Comparison of ENCODE assay signal across 9 cellular contexts in the genomic region with DNA sequence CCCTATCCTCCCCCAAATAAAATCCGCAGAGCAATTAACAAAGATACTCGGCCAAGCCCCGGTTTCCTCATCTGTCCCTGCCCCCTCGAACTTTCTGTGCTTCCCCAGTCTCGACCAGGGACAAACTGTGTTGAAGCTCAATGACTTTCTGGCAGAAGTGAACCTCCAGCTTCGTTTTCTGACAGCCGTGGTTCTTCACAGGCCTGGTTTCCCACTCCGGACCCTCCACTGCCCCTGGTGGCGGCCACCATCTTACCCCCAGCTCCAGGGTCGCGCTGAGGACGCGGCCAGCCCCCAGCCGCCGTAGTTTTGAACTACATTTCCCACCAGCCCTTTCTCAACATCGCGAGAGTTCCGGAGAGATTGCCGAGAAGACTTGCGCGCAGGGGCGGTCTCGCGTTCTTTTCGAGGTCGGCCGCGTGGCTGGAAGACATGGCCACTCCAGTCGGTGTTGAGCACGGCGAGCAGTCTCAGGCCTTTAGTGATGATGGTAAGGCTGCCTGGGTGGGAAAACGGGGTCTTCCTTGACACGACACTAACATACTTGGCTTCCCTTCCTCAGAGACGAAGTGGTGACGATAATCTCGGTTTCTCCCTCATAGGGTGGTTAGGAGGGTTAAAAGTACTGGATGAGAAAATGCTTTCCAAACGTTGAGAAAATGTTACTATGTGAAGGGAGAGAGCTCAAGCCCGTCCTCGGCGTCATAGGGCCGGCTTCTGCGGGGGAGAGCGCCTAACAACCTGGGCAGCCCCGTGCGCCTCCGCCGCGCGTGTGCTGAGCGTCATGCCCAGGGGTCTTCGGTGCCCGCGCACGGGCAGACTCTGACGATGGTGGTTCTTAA. TPM values are rescaled to one million over a fixed set of nuclear protein-coding genes. Genes with fewer than 3 reads are reported as not detected.
A peak's percentile ranks its signal among the peaks of the same experiment; 100 is the strongest.
DNase-seq lines count a peak whose midpoint lies in the region; ATAC-seq and TF ChIP-seq lines count a peak whose summit lies in the region.
"Had no signal": no experiment of that assay in that cellular context is flagged by ENCODE, and none has a peak within 500 bp of the region (broad histone marks: within the 10 kb centered on the region; RNA-seq: fewer than 3 reads in every experiment).

No MANE protein-coding gene starts in this region.

- H3K4me3 Mint-ChIP-seq in WTC11, result peak overlapping the region; percentile 97

- H3K4me1 ChIP-seq in spleen, result peaks cover 28 to 88% (median 54%) of the 10 kb centered on the region in 6 donors

- no peaks in the 10 kb centered on the region for H3K27me3 ChIP-seq in spleen (replicated peaks in 1 of 7)

- no peaks in the 10 kb centered on the region for H3K27me3 Mint-ChIP-seq in WTC11 (ENCODE audit: low read depth)

- peak overlapping the region; percentile 84 to 97 (median 93) for H3K27ac ChIP-seq in spleen

- no peaks in the 10 kb centered on the region for H3K9me3 Mint-ChIP-seq in WTC11

- peaks cover 46% of the 10 kb centered on the region for H3K36me3 Mint-ChIP-seq in WTC11

- TF ChIP-seq CTCF in AG09309 (IDR thresholded peaks at IDR 0.05; ENCODE audit: control insufficient read depth, insufficient read depth, low read depth, low read length, missing control alignments) (peak; percentile 71), WTC11 (IDR thresholded peaks at IDR 0.05) (peak; percentile 31; the same call in 1 of the 2 replicates), cardiac fibroblast (IDR thresholded peaks at IDR 0.05; ENCODE audit: low read depth, low read length) (peak; percentile 72), spleen (IDR thresholded peaks at IDR 0.05 in 8 of 11, conservative IDR thresholded peaks at IDR 0.05 in 3 of 11) (peak; percentile 51 to 87 (median 74))

- peaks cover 43% of the 10 kb centered on the region for H3K4me1 Mint-ChIP-seq in WTC11

- DNase-seq in AG09309 (ENCODE audit: low read depth), result peak; percentile 83
- DNase-seq in NCI-H2227 (lab: John Stamatoyannopoulos, UW; ENCODE audit: unreplicated experiment), result peak; percentile 99
- peak; percentile 97 for DNase-seq in WTC11 (ENCODE audit: low spot score)
- peak; percentile 98 for DNase-seq in cardiac fibroblast (ENCODE audit: low read depth in 2 of 2)
- peak; percentile 93 for DNase-seq in inferior parietal cortex (ENCODE audit: extremely low spot score)
- peak; percentile 97 for DNase-seq in spleen

- POLR2A ChIA-PET in WTC11 (lab: Charles Lee), result interaction anchor here (0.6 to 1.7 kb wide), 8 partner anchors 9 to 114 kb away, joined by 3 to 4 read pairs (median 3); a partner anchor contains a TSS

- peak; percentile 87 for ATAC-seq in GM18909 (IDR thresholded peaks at IDR 0.05; ENCODE audit: poor library complexity, unreplicated experiment)
- peak; percentile 84 for ATAC-seq in HG03159 (IDR thresholded peaks at IDR 0.05; ENCODE audit: unreplicated experiment)
- peak; percentile 97 for ATAC-seq in WTC11

- WGBS in spleen, 5 donors, result 0 to 1% (median 0%) methylated on average over 42 to 55 of the region's 55 CpGs

- H3K9me3 ChIP-seq in spleen, result no peaks in the 10 kb centered on the region

- TF ChIP-seq POLR2A in spleen (IDR thresholded peaks at IDR 0.05), result peak in 1 of 3 donors; percentile 44

- intact Hi-C loops in spleen (cut with DNase I; ENCODE audit: low total_unique reads), result no loop called here

- CTCF ChIA-PET in WTC11 (lab: Charles Lee), result interaction anchor here (0.5 to 3.3 kb wide), 26 partner anchors 9 to 702 kb away, joined by 3 to 27 read pairs (median 4); a partner anchor contains a TSS

- H3K4me3 ChIP-seq in AG09309 (ENCODE audit: control insufficient read depth, low read depth, low read length) (peak overlapping the region; percentile 85), cardiac fibroblast (replicated peaks in 1 of 2; ENCODE audit: low read depth in 2 of 2, low read length in 2 of 2) (peak overlapping the region; percentile 91 to 93), spleen (peak overlapping the region; percentile 56 to 94 (median 72))

- peaks cover 0 to 34% (median 5%) of the 10 kb centered on the region in 6 donors for H3K36me3 ChIP-seq in spleen

- H3K27ac Mint-ChIP-seq in WTC11, result peak overlapping the region; percentile 97

TF ChIP-seq in WTC11, 78 proteins besides CTCF, POLR2A, EP300 and RAD21 (continues in another document):
- peak; percentile 86; the same call in 1 of the 2 replicates for TF ChIP-seq ETV6 (CRISPR knock-in tag; IDR thresholded peaks at IDR 0.05)
- 0 out of 2 replicates have a peak, but pooled peaks have one; percentile 59 for TF ChIP-seq ZNF232 (CRISPR knock-in tag; IDR thresholded peaks at IDR 0.05)
- TF ChIP-seq ZNF671 (CRISPR knock-in tag; IDR thresholded peaks at IDR 0.05), result peak; percentile 53; the same call in 1 of the 2 replicates
- no peak for TF ChIP-seq NR1H2 (CRISPR knock-in tag; IDR thresholded peaks at IDR 0.05)
- TF ChIP-seq NFE2L1 (CRISPR knock-in tag; IDR thresholded peaks at IDR 0.05), result no peak
- TF ChIP-seq CREB1 (CRISPR knock-in tag; IDR thresholded peaks at IDR 0.05), result no peak
- TF ChIP-seq NR2C2 (CRISPR knock-in tag; IDR thresholded peaks at IDR 0.05), result no peak
- TF ChIP-seq, protein P1, sequence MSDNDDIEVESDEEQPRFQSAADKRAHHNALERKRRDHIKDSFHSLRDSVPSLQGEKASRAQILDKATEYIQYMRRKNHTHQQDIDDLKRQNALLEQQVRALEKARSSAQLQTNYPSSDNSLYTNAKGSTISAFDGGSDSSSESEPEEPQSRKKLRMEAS (CRISPR knock-in tag; IDR thresholded peaks at IDR 0.05), result peak; percentile 98
- TF ChIP-seq SOX15 (CRISPR knock-in tag; IDR thresholded peaks at IDR 0.05), result no peak
- TF ChIP-seq, protein P2, sequence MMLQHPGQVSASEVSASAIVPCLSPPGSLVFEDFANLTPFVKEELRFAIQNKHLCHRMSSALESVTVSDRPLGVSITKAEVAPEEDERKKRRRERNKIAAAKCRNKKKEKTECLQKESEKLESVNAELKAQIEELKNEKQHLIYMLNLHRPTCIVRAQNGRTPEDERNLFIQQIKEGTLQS (CRISPR knock-in tag; conservative IDR thresholded peaks at IDR 0.05), result no peak
- TF ChIP-seq, protein P3, sequence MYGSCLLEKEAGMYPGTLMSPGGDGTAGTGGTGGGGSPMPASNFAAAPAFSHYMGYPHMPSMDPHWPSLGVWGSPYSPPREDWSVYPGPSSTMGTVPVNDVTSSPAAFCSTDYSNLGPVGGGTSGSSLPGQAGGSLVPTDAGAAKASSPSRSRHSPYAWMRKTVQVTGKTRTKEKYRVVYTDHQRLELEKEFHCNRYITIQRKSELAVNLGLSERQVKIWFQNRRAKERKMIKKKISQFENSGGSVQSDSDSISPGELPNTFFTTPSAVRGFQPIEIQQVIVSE (CRISPR knock-in tag; IDR thresholded peaks at IDR 0.05; ENCODE audit: borderline replicate concordance), result no peak
- TF ChIP-seq, protein P4, sequence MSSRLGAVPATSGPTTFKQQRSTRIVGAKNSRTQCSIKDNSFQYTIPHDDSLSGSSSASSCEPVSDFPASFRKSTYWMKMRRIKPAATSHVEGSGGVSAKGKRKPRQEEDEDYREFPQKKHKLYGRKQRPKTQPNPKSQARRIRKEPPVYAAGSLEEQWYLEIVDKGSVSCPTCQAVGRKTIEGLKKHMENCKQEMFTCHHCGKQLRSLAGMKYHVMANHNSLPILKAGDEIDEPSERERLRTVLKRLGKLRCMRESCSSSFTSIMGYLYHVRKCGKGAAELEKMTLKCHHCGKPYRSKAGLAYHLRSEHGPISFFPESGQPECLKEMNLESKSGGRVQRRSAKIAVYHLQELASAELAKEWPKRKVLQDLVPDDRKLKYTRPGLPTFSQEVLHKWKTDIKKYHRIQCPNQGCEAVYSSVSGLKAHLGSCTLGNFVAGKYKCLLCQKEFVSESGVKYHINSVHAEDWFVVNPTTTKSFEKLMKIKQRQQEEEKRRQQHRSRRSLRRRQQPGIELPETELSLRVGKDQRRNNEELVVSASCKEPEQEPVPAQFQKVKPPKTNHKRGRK (CRISPR knock-in tag; IDR thresholded peaks at IDR 0.05; ENCODE audit: borderline replicate concordance), result no peak
- no peak for TF ChIP-seq KAT7 (CRISPR knock-in tag; IDR thresholded peaks at IDR 0.05; ENCODE audit: borderline replicate concordance)
- no peak for TF ChIP-seq ZNF219 (CRISPR knock-in tag; IDR thresholded peaks at IDR 0.05; ENCODE audit: borderline replicate concordance)
- TF ChIP-seq JAZF1 (CRISPR knock-in tag; IDR thresholded peaks at IDR 0.05), result no peak
- TF ChIP-seq, protein P5, sequence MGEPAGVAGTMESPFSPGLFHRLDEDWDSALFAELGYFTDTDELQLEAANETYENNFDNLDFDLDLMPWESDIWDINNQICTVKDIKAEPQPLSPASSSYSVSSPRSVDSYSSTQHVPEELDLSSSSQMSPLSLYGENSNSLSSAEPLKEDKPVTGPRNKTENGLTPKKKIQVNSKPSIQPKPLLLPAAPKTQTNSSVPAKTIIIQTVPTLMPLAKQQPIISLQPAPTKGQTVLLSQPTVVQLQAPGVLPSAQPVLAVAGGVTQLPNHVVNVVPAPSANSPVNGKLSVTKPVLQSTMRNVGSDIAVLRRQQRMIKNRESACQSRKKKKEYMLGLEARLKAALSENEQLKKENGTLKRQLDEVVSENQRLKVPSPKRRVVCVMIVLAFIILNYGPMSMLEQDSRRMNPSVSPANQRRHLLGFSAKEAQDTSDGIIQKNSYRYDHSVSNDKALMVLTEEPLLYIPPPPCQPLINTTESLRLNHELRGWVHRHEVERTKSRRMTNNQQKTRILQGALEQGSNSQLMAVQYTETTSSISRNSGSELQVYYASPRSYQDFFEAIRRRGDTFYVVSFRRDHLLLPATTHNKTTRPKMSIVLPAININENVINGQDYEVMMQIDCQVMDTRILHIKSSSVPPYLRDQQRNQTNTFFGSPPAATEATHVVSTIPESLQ (CRISPR knock-in tag; IDR thresholded peaks at IDR 0.05), result no peak

RNA-seq across cellular contexts. Expression of a gene that starts 17.7 kb away (rescaled TPM):
- total RNA-seq in WTC11 (2021) (2.7 to 4.5 TPM (median 4.0 TPM) in 3 replicates), spleen (10 to 100 TPM in 2 of 7 donors, 1 to 10 TPM in 5; 3.5 to 18.8 (median 9.2) TPM)
- polyA plus RNA-seq in spleen, result 10 to 100 TPM; 28.9 to 54.1 (median 29.6) TPM
- total RNA-seq: T-helper 2 cell treated with Interferon-gamma antibody and Interleukin-4, amounts not matched to agents 100 ng/mL and 5 ng/mL, for 36 hours had no signal

RNA-seq across cellular contexts. Expression of a gene that starts 20.1 kb away (rescaled TPM):
- total RNA-seq in WTC11 (2021) (3.6 to 5.3 TPM (median 5.1 TPM) in 3 replicates), spleen (10 to 100 TPM in 3 of 7 donors, 1 to 10 TPM in 4; 5.0 to 21.0 (median 9.9) TPM)
- polyA plus RNA-seq in spleen, result 1 to 10 TPM; 3.5 to 5.8 (median 5.5) TPM

RNA-seq across cellular contexts. Expression of a gene that starts 28.1 kb away (rescaled TPM):
- total RNA-seq in WTC11 (2021) (0.30 TPM in 1 of 3 replicates, not detected in the others), spleen (10 to 100 TPM in 3 of 7 donors, 1 to 10 TPM in 4; 8.1 to 15.7 (median 9.8) TPM)
- polyA plus RNA-seq in spleen, result 1 to 10 TPM; 1.1 to 4.8 (median 1.3) TPM
- total RNA-seq: T-helper 2 cell treated with Interferon-gamma antibody and Interleukin-4, amounts not matched to agents 100 ng/mL and 5 ng/mL, for 36 hours had no signal

RNA-seq across cellular contexts. Expression of a gene that starts 56.4 kb away (rescaled TPM):
- total RNA-seq in WTC11 (2021) (28.6 to 33.0 TPM (median 31.5 TPM) in 3 replicates), spleen (100 to 1,000 TPM in 4 of 7 donors, 10 to 100 TPM in 3; 95.1 to 147 (median 114) TPM)
- 10 to 100 TPM; 31.4 to 72.7 (median 53.3) TPM for polyA plus RNA-seq in spleen

Comparison
In these comparisons a context has a peak if more than half of its experiments do, and no peak if none do; other contexts are left out.
1. Peak in every context shown above with its lines: DNase-seq, ATAC-seq, H3K4me3 ChIP-seq and H3K27ac ChIP-seq.